9 cellular contexts compared by ENCODE assay signal in the genomic region with DNA sequence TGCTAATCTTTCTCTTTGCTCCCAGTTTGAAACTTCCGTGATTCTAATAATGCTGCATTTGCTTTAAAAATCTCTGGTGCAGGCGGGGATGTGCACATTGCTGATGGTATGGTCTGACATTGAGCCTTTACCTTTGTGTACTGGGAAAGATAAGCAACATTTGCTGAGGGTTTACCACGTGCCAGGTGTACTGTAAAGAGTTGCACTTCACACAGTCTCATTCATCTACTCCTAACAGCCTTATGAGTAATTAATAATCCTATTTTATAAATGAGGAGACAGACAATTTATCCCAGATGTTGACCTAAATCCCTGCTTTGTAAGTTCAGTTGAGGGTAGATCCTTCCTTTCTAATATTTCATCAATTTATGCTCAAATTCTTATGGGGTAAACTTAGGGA. TPM values are rescaled to one million over a fixed set of nuclear protein-coding genes. Genes with fewer than 3 reads are reported as not detected.
A peak's percentile ranks its signal among the peaks of the same experiment; 100 is the strongest.
DNase-seq lines count a peak whose midpoint lies in the region; TF ChIP-seq lines count a peak whose summit lies in the region.
"Had no signal": no experiment of that assay in that cellular context is flagged by ENCODE, and none has a peak within 500 bp of the region (broad histone marks: within the 10 kb centered on the region; RNA-seq: fewer than 3 reads in every experiment).

No MANE protein-coding gene starts in this region.

- no peaks in the 10 kb centered on the region for H3K36me3 Mint-ChIP-seq in endodermal cell (ENCODE audit: low read depth)

- peak overlapping the region; percentile 79 for H2AFZ ChIP-seq in PC-9

- H3K4me3 ChIP-seq in HAP-1 (peak overlapping the region; percentile 55), PC-9 (peak overlapping the region; percentile 54), endodermal cell (ENCODE audit: low read length) (peak overlapping the region; percentile 89), prostate gland (peak overlapping the region; percentile 32 to 45)

- no peaks in the 10 kb centered on the region for H3K9me2 ChIP-seq in PC-9 (ENCODE audit: insufficient read depth)

- H3K9me3 ChIP-seq in HAP-1 = no peaks in the 10 kb centered on the region
- H3K9me3 ChIP-seq in PC-9 (ENCODE audit: insufficient read depth, low read depth) = no peaks in the 10 kb centered on the region
- H3K9me3 ChIP-seq in endodermal cell (ENCODE audit: control insufficient read depth, low read length) = no peaks in the 10 kb centered on the region
- no peaks in the 10 kb centered on the region for H3K9me3 ChIP-seq in prostate gland

- no peaks in the 10 kb centered on the region for H3K27me3 ChIP-seq in HAP-1 (ENCODE audit: low read depth)
- peaks cover 50% of the 10 kb centered on the region for H3K27me3 ChIP-seq in PC-9 (ENCODE audit: insufficient read depth, low read depth)
- no peaks in the 10 kb centered on the region for H3K27me3 ChIP-seq in endodermal cell (ENCODE audit: control insufficient read depth, insufficient read depth, low read length, poor library complexity, severe bottlenecking)
- no peaks in the 10 kb centered on the region for H3K27me3 ChIP-seq in prostate gland (replicated peaks; ENCODE audit: insufficient read depth)

- no peaks in the 10 kb centered on the region for H3F3A ChIP-seq in PC-9 (ENCODE audit: insufficient read depth, low read depth)

- H3K36me3 ChIP-seq in HAP-1 (replicated peaks) = no peaks in the 10 kb centered on the region
- no peaks in the 10 kb centered on the region for H3K36me3 ChIP-seq in PC-9 (ENCODE audit: low read depth)
- no peaks in the 10 kb centered on the region for H3K36me3 ChIP-seq in endodermal cell (ENCODE audit: control insufficient read depth, insufficient read depth, low read length)
- H3K36me3 ChIP-seq in prostate gland = no peaks in the 10 kb centered on the region

- WGBS in endodermal cell (ENCODE audit: insufficient coverage in 1 of 2, insufficient read length in 1 of 2), 2 experiments = 8 to 13% methylated on average over 2 of the region's 3 CpGs
- 19% methylated on average over 3 of the region's 3 CpGs for WGBS in prostate gland

- BruUV-seq in PC-9 (replicated peaks; lab: Mats Ljungman, UMichigan) = no TSS peak

- H3K79me2 ChIP-seq in PC-9 (ENCODE audit: low read depth) = no peaks in the 10 kb centered on the region

- in situ Hi-C loops in HAP-1 (cut with MboI; ENCODE audit: low sequenced_read_pairs) = no loop called here

- H3K9ac ChIP-seq in endodermal cell (ENCODE audit: extremely low read depth, low read length, poor library complexity, severe bottlenecking) = peak overlapping the region; percentile 69

- peak overlapping the region; percentile 85 for H3K4me3 Mint-ChIP-seq in endodermal cell

- H3K4me2 ChIP-seq in PC-9 = peak overlapping the region; percentile 87

- H3K9me3 Mint-ChIP-seq in endodermal cell = no peaks in the 10 kb centered on the region

- peaks cover 61% of the 10 kb centered on the region for H3K4me1 ChIP-seq in HAP-1
- 0 out of 2 replicates have a peak, but pooled peaks cover 4% of the 10 kb centered on the region for H3K4me1 ChIP-seq in PC-9 (replicated peaks; ENCODE audit: insufficient read depth)
- H3K4me1 ChIP-seq in endodermal cell (ENCODE audit: control insufficient read depth, insufficient read depth, low read length) = peaks cover 20% of the 10 kb centered on the region
- H3K4me1 ChIP-seq in prostate gland (replicated peaks) = no peaks in the 10 kb centered on the region

- H4K20me1 ChIP-seq in PC-9 (ENCODE audit: insufficient read depth) = no peaks in the 10 kb centered on the region

- peak overlapping the region; percentile 97 for H3K27ac Mint-ChIP-seq in endodermal cell

- H3K27ac ChIP-seq in PC-9 (no peak overlapping the region), endodermal cell (ENCODE audit: low read depth, low read length) (no peak overlapping the region), prostate gland (no peak overlapping the region)

- POLR2A ChIA-PET in PC-9 (lab: Charles Lee; ENCODE audit: unreplicated experiment) = no interaction called here

- TF ChIP-seq POLR2A in prostate gland (IDR thresholded peaks at IDR 0.05) = no peak

- no peak for TF ChIP-seq CTCF in PC-9 (conservative IDR thresholded peaks at IDR 0.05)
- TF ChIP-seq CTCF in endodermal cell (conservative IDR thresholded peaks at IDR 0.05) = no peak
- no peak for TF ChIP-seq CTCF in prostate gland (IDR thresholded peaks at IDR 0.05)

- CTCF ChIA-PET in PC-9 (lab: Charles Lee) = no interaction called here

- no peaks in the 10 kb centered on the region for H3K27me3 Mint-ChIP-seq in endodermal cell (ENCODE audit: insufficient read depth)

- intact Hi-C loops in PC-9 (cut with micrococcal nuclease; ENCODE audit: unreplicated experiment) = loop anchor here (2.0 kb wide), 1 partner anchor 29 kb away; a partner anchor contains a TSS
- intact Hi-C loops in prostate gland (cut with DNase I) = no loop called here

- no peak for DNase-seq in HAP-1 (ENCODE audit: low spot score in 2 of 2)
- DNase-seq in PC-9 = no peak
- DNase-seq in endodermal cell = no peak
- DNase-seq in prostate gland (ENCODE audit: low spot score) = no peak
- DNase-seq in inferior parietal cortex (ENCODE audit: extremely low spot score) = no peak
- no peak for DNase-seq in midbrain (lab: John Stamatoyannopoulos, UW)
- DNase-seq in germinal center (ENCODE audit: low spot score) = no peak
- no peak for DNase-seq in DMS79 (lab: John Stamatoyannopoulos, UW)
- DNase-seq: stimulated activated CD4-positive, alpha-beta T cell treated with anti-CD3 and anti-CD28 coated beads, Interleukin-4, amount 100 ng/mL, for 1 hour had no signal

- H3K4me1 Mint-ChIP-seq in endodermal cell = peaks cover 66% of the 10 kb centered on the region

RNA-seq across cellular contexts. Expression of a gene that starts 0.7 kb away (rescaled TPM):
- total RNA-seq in PC-9 (2021) (1.0 and 1.2 TPM in 2 replicates), endodermal cell (100 to 1,000 TPM in 1 of 2 donors, 10 to 100 TPM in 1; 97.6 to 117 TPM), prostate gland (10 to 100 TPM; 16.4 to 20.9 TPM)
- polyA plus RNA-seq in endodermal cell (2013, experiment 1 of 2) = 47.2 TPM
- 42.6 TPM for polyA plus RNA-seq in endodermal cell (2013, experiment 2 of 2)

RNA-seq across cellular contexts. Expression of a gene that starts 28.5 kb away (rescaled TPM):
- total RNA-seq in PC-9 (2021) = 4.6 and 10.6 TPM in 2 replicates
- 10 to 100 TPM; 18.2 to 18.7 TPM for total RNA-seq in endodermal cell
- polyA plus RNA-seq in endodermal cell (2013, experiment 1 of 2) = 11.3 TPM
- 14.1 TPM for polyA plus RNA-seq in endodermal cell (2013, experiment 2 of 2)
- 10 to 100 TPM; 11.8 to 18.0 TPM for total RNA-seq in prostate gland

Comparison
In these comparisons a context has a peak if more than half of its experiments do, and no peak if none do; other contexts are left out.
1. H3K4me3 ChIP-seq: peak in every context shown above with its lines; median percentile 89 in endodermal cell; 55 in HAP-1; 54 in PC-9; 38 in prostate gland.
2. RNA of a gene that starts 0.7 kb away (total RNA-seq): 97.6 to 117 TPM in endodermal cell; 16.4 to 20.9 TPM in prostate gland and 1.0 to 1.2 TPM in PC-9; every median in the first group is over 4 times any median in the second.